ENCODE assay signal across 8 cellular contexts in the genomic region with DNA sequence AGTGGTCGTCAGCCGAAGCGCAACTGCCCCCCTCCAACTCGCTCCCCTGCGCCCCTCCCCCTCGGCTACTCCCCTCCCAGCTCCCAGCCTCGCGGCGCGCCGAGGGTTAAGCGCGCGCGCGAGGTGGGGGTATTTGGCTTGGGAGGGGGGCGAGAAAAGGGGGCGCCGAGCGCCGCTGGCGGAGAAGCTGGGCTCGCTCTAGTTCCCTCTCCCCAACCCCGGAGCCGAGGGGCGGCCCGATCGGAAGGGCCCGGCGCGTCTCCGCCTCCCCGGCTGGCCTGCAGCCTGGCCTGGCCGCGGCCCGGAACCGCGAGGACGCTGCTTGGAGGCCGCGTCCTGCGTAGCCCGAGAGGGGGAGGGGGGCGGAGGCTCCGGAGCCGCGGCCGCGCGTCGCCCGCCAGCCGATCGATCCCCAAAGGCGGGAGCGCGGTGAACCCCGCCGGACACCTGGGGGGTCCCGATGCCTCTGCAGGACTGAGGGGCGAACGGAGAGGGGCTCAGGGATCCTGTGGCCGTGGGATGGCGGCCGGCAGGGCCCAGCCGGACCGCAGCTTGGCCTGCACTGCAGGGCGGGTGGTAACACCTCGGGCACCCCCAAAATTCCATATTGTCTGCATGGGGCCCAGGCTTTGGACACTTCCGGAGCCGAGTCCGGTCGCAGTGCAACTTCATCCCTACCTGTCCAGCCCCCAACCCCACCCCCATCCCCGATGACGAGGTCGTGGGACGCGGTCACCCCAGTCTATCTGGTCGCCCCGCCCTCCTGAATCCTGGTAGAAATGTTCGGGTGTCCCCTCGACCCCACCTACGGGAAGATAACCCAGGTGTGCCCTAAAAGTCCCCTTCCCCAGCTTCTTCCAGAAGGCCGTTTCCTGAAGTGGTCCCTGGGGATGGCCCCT. TPM values are rescaled to one million over a fixed set of nuclear protein-coding genes. Genes with fewer than 3 reads are reported as not detected.
DNase-seq lines count a peak whose midpoint lies in the region; ATAC-seq and TF ChIP-seq lines count a peak whose summit lies in the region.

No MANE protein-coding gene starts in this region.

- H2AFZ ChIP-seq in OCI-LY3 (ENCODE audit: low read depth, low read length) = no peak overlapping the region

- H3K27me3 ChIP-seq in OCI-LY3 (ENCODE audit: low read depth, low read length) (no peaks in the 10 kb centered on the region), tibial nerve (peaks cover 4 to 42% of the 10 kb centered on the region in 2 donors)

- peak; percentile 59 for DNase-seq in NCI-H510A (lab: John Stamatoyannopoulos, UW)
- DNase-seq in NCI-H510A treated with DMSO at 0.1 percent for 48 hours (lab: John Stamatoyannopoulos, UW) = no peak
- DNase-seq in ecto neural progenitor cell (ENCODE audit: low spot score) = peak; percentile 85
- peak; percentile 65 to 71 for DNase-seq in lung microvascular endothelial cell (ENCODE audit: low read depth in 2 of 2)
- no peak for DNase-seq in tibial nerve (ENCODE audit: low spot score in 2 of 2)

- H3K4me1 ChIP-seq in OCI-LY3 (ENCODE audit: low read length) (peaks cover 18% of the 10 kb centered on the region), tibial nerve (peaks cover 0 to 66% (median 38%) of the 10 kb centered on the region in 4 donors)

- no peaks in the 10 kb centered on the region for H3K36me3 ChIP-seq in OCI-LY3 (replicated peaks; ENCODE audit: low read depth, low read length)
- no peaks in the 10 kb centered on the region for H3K36me3 ChIP-seq in tibial nerve

- TF ChIP-seq CTCF in OCI-LY3 (IDR thresholded peaks at IDR 0.05; ENCODE audit: low read depth, low read length) (no peak), tibial nerve (IDR thresholded peaks at IDR 0.05) (peak in 2 of 5 experiments; percentile 15 to 33)

- H4K20me1 ChIP-seq in OCI-LY3 (ENCODE audit: insufficient read depth, low read length) = no peaks in the 10 kb centered on the region

- 1 to 3% methylated on average over 31 to 54 of the region's 84 CpGs for WGBS in tibial nerve, 2 donors

- H3K9me3 ChIP-seq in OCI-LY3 (ENCODE audit: insufficient read depth, low read length) = no peaks in the 10 kb centered on the region
- no peaks in the 10 kb centered on the region for H3K9me3 ChIP-seq in tibial nerve

- TF ChIP-seq EP300 in tibial nerve (IDR thresholded peaks at IDR 0.05) = peak in 1 of 2 donors; percentile 19

- H3K79me2 ChIP-seq in OCI-LY3 (ENCODE audit: low read length) = peaks cover 1% of the 10 kb centered on the region; the same call in 1 of the 2 replicates

- H3K27ac ChIP-seq in OCI-LY3 (ENCODE audit: low read length) (no peak overlapping the region), tibial nerve (peak overlapping the region in 3 of 4 donors; percentile 70 to 83 (median 75))

- no peak for TF ChIP-seq POLR2A in tibial nerve (IDR thresholded peaks at IDR 0.05)

- H3K4me3 ChIP-seq in OCI-LY3 (ENCODE audit: low read length) = peak overlapping the region; percentile 73; the same call in 1 of the 2 replicates
- H3K4me3 ChIP-seq in tibial nerve = peak overlapping the region; percentile 39 to 63 (median 58)

- peak overlapping the region; percentile 67; the same call in 1 of the 2 replicates for H3K9ac ChIP-seq in OCI-LY3 (ENCODE audit: low read length)

- peak overlapping the region; percentile 93 for H3K4me2 ChIP-seq in OCI-LY3 (ENCODE audit: low read length)

- no peak for ATAC-seq in activated CD4-positive, CD25-positive, alpha-beta regulatory T cell treated with anti-CD3 and anti-CD28 coated beads, Interleukin-2, amount 50 U/mL, for 24 hours
- no peak for ATAC-seq in GM21576 (IDR thresholded peaks at IDR 0.05; ENCODE audit: unreplicated experiment)

RNA-seq across cellular contexts. Expression of gene CBX4, which starts 4.9 kb away (rescaled TPM):
- total RNA-seq in lung microvascular endothelial cell (7.2 and 8.3 TPM in 2 replicates), tibial nerve (10 to 100 TPM; 11.6 to 15.3 (median 14.4) TPM)

RNA-seq across cellular contexts. Expression of gene CBX8, which starts 47.3 kb away (rescaled TPM):
- total RNA-seq in lung microvascular endothelial cell (1.3 and 2.0 TPM in 2 replicates), tibial nerve (1 to 10 TPM in 1 of 4 donors, under 1 TPM in 2, not detected in 1; 0.84 to 4.2 (median 0.87) TPM)

Comparison
In these comparisons a context has a peak if more than half of its experiments do, and no peak if none do; other contexts are left out.
1. DNase-seq: peak in NCI-H510A (single experiment), ecto neural progenitor cell (single experiment) and lung microvascular endothelial cell (2 of 2); none in NCI-H510A treated with DMSO at 0.1 percent for 48 hours (single experiment) and tibial nerve (0 of 2).